14 cellular contexts compared by ENCODE assay signal in the genomic region with DNA sequence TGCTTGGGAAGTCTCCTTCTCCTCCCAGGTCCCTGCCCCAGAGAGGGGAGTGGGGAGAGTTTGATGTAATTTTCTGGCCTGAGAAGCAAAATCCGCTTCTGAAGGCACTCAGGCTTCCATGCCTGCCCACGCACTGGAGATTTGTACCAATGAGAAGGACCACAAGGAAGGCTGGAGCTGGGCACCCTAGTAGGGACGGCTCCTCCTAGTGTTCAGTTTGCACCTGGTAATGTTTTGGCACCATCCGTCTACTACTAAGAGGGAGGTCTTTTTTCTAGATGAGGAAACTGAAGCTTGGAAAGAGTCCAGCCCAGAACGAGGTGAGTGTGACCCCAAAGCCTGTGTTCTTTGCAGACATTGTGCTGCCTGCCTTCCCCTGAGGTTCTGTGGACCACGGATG.
A peak's percentile ranks its signal among the peaks of the same experiment; 100 is the strongest.
DNase-seq lines count a peak whose midpoint lies in the region; TF ChIP-seq lines count a peak whose summit lies in the region.
"Had no signal": no experiment of that assay in that cellular context is flagged by ENCODE, and none has a peak within 500 bp of the region (broad histone marks: within the 10 kb centered on the region; RNA-seq: fewer than 3 reads in every experiment).

No MANE protein-coding gene starts in this region.

- H3K4me3 ChIP-seq in SK-N-SH (ENCODE audit: low read depth in 2 of 2, low read length in 1 of 2) (no peak overlapping the region), neuronal stem cell (ENCODE audit: low read length in 2 of 2) (peak overlapping the region in 1 of 2 donors; percentile 26)
- H3K4me3 ChIP-seq: PC-9 had no signal

- H3K4me1 ChIP-seq in SK-N-SH (ENCODE audit: control insufficient read depth in 1 of 2, insufficient read depth in 2 of 2, low read depth in 1 of 2, low read length in 1 of 2) (no peaks in the 10 kb centered on the region; a peak in 1 of 4 replicates), neuronal stem cell (ENCODE audit: control insufficient read depth in 2 of 2, insufficient read depth in 1 of 2, low read depth in 1 of 2, low read length in 2 of 2) (peaks cover 0 to 2% of the 10 kb centered on the region in 2 donors)

- H3K4me3 Mint-ChIP-seq in chondrocyte (ENCODE audit: unreplicated experiment), result no peak overlapping the region
- H3K4me3 Mint-ChIP-seq: mesothelial cell of epicardium had no signal

- no peak overlapping the region for H3K4ac ChIP-seq in neuronal stem cell (ENCODE audit: low read length)

- H4K91ac ChIP-seq in neuronal stem cell (ENCODE audit: low read depth, low read length, poor library complexity), result no peak overlapping the region

- no peaks in the 10 kb centered on the region for H3K36me3 Mint-ChIP-seq in chondrocyte (ENCODE audit: low read depth)
- H3K36me3 Mint-ChIP-seq: mesothelial cell of epicardium had no signal

- no peak overlapping the region for H3K27ac ChIP-seq in SK-N-SH (ENCODE audit: low read depth in 2 of 2, low read length in 1 of 2)
- H3K27ac ChIP-seq in neuronal stem cell (replicated peaks; ENCODE audit: low read length), result no peak overlapping the region
- H3K27ac ChIP-seq: PC-9 had no signal

- peaks cover 40% of the 10 kb centered on the region; the same call in 1 of the 2 replicates for H3K27me3 ChIP-seq in SK-N-SH (ENCODE audit: insufficient read depth)
- no peaks in the 10 kb centered on the region for H3K27me3 ChIP-seq in neuronal stem cell (ENCODE audit: control insufficient read depth in 3 of 3, insufficient read depth in 3 of 3, low read depth in 1 of 3, low read length in 3 of 3)

- H3K79me2 ChIP-seq in SK-N-SH (ENCODE audit: insufficient read depth), result no peaks in the 10 kb centered on the region

- peak; percentile 1 for DNase-seq in NCI-H1092 treated with DMSO at 0.1 percent for 48 hours (lab: John Stamatoyannopoulos, UW)
- DNase-seq in NCI-H1092 (lab: John Stamatoyannopoulos, UW), result no peak
- peak; percentile 15 for DNase-seq in HuH-7.5 (ENCODE audit: low spot score)
- DNase-seq in SK-N-SH, result no peak
- peak; percentile 17 to 24 for DNase-seq in lung microvascular endothelial cell (ENCODE audit: low read depth in 2 of 2)
- DNase-seq in chondrocyte (ENCODE audit: low spot score), result no peak
- DNase-seq in neuronal stem cell (ENCODE audit: low spot score), result no peak
- no peak for DNase-seq in cortex of kidney (lab: John Stamatoyannopoulos, UW)
- DNase-seq: amniotic stem cell; DMS79; effector memory CD4-positive, alpha-beta T cell; hippocampal formation; PC-9 had no signal

- no peak overlapping the region for H2AK5ac ChIP-seq in neuronal stem cell (ENCODE audit: low read depth, low read length)

- peak; percentile 39 for TF ChIP-seq CTCF in SK-N-SH (IDR thresholded peaks at IDR 0.05)
- TF ChIP-seq CTCF in chondrocyte (IDR thresholded peaks at IDR 0.05), result no peak

- H3K4me2 ChIP-seq in SK-N-SH (no peak overlapping the region), neuronal stem cell (ENCODE audit: insufficient read depth, low read length, poor library complexity, severe bottlenecking) (no peak overlapping the region)
- H3K4me2 ChIP-seq: PC-9 had no signal

- no peak overlapping the region for H2BK5ac ChIP-seq in neuronal stem cell (ENCODE audit: low read length)

- POLR2A ChIA-PET in SK-N-SH (lab: Yijun Ruan, JAX), result no interaction called here

- H3K23ac ChIP-seq in neuronal stem cell (ENCODE audit: low read depth, low read length, poor library complexity), result no peak overlapping the region

- H3K79me1 ChIP-seq in neuronal stem cell (ENCODE audit: low read depth, low read length), result no peaks in the 10 kb centered on the region

- H4K20me1 ChIP-seq in SK-N-SH (ENCODE audit: insufficient read depth), result no peaks in the 10 kb centered on the region

- H3K27me3 Mint-ChIP-seq in chondrocyte (ENCODE audit: low read depth), result peaks cover 28% of the 10 kb centered on the region

- H3K18ac ChIP-seq in neuronal stem cell (ENCODE audit: low read length), result no peak overlapping the region

- no peaks in the 10 kb centered on the region for H3K4me1 Mint-ChIP-seq in chondrocyte (ENCODE audit: low read depth)
- H3K4me1 Mint-ChIP-seq: mesothelial cell of epicardium had no signal

- CTCF ChIA-PET in SK-N-SH (lab: Yijun Ruan, JAX), result interaction anchor here (1.6 kb wide), 1 partner anchor 38 kb away, joined by 3 read pairs; no protein-coding TSS in a partner anchor

- no peak overlapping the region for H4K8ac ChIP-seq in neuronal stem cell (ENCODE audit: low read depth, low read length)

- TF ChIP-seq EP300 in SK-N-SH (IDR thresholded peaks at IDR 0.05; ENCODE audit: borderline replicate concordance in 1 of 2, low read depth in 1 of 2, low read length in 1 of 2), result no peak

- no peak overlapping the region for H2BK12ac ChIP-seq in neuronal stem cell (ENCODE audit: low read length)

- H2AFZ ChIP-seq in SK-N-SH (ENCODE audit: low read depth) (no peak overlapping the region), neuronal stem cell (ENCODE audit: low read length) (no peak overlapping the region)
- H2AFZ ChIP-seq: PC-9 had no signal

- no peaks in the 10 kb centered on the region for H3K9me3 Mint-ChIP-seq in chondrocyte (ENCODE audit: low read depth)
- H3K9me3 Mint-ChIP-seq: mesothelial cell of epicardium had no signal

- H3K9ac ChIP-seq in SK-N-SH (no peak overlapping the region), neuronal stem cell (ENCODE audit: low read depth, low read length, poor library complexity) (no peak overlapping the region)

- no peak overlapping the region for H3K14ac ChIP-seq in neuronal stem cell (ENCODE audit: low read length)

- TF ChIP-seq RAD21 in SK-N-SH (IDR thresholded peaks at IDR 0.05; ENCODE audit: low read length), result no peak

- H3K9me3 ChIP-seq in SK-N-SH (no peaks in the 10 kb centered on the region), neuronal stem cell (replicated peaks in 1 of 2; ENCODE audit: control insufficient read depth in 2 of 2, insufficient read depth in 1 of 2, low read depth in 1 of 2, low read length in 2 of 2) (no peaks in the 10 kb centered on the region)

- H3K36me3 ChIP-seq in SK-N-SH (replicated peaks in 1 of 2; ENCODE audit: control insufficient read depth in 1 of 2, insufficient read depth in 2 of 2, low read length in 1 of 2), result no peaks in the 10 kb centered on the region
- no peaks in the 10 kb centered on the region for H3K36me3 ChIP-seq in neuronal stem cell (replicated peaks in 1 of 2; ENCODE audit: control insufficient read depth in 2 of 2, insufficient read depth in 2 of 2, low read length in 2 of 2)

- no peaks in the 10 kb centered on the region for H3F3A ChIP-seq in SK-N-SH (replicated peaks; ENCODE audit: insufficient read depth)

- no peaks in the 10 kb centered on the region for H3K9me2 ChIP-seq in SK-N-SH

- no peak overlapping the region for H3K27ac Mint-ChIP-seq in chondrocyte (ENCODE audit: unreplicated experiment)
- H3K27ac Mint-ChIP-seq: mesothelial cell of epicardium had no signal

- 11% methylated on average over 3 of the region's 6 CpGs for WGBS in SK-N-SH (ENCODE audit: low lambda C conversion rate)
- no CpG with 5 or more reads among the region's 6 CpGs for WGBS in neuronal stem cell (ENCODE audit: extremely low coverage in 2 of 2, insufficient read length in 2 of 2, insufficient replicate concordance in 1 of 2), 2 donors

- no peak overlapping the region for H2BK120ac ChIP-seq in neuronal stem cell (ENCODE audit: low read depth, low read length)

- no peak overlapping the region for H2BK15ac ChIP-seq in neuronal stem cell (ENCODE audit: low read length)

TF ChIP-seq in SK-N-SH, 30 proteins besides CTCF, POLR2A, EP300 and RAD21 (continues in another document):
- TF ChIP-seq JUND (IDR thresholded peaks at IDR 0.05) (no peak), FOSL2 (IDR thresholded peaks at IDR 0.05; ENCODE audit: borderline replicate concordance, low read depth) (no peak), POLR2AphosphoS5 (IDR thresholded peaks at IDR 0.05; ENCODE audit: low read depth, low read length) (no peak), GATA2 (CRISPR knock-in tag; IDR thresholded peaks at IDR 0.05) (no peak), RFX5 (IDR thresholded peaks at IDR 0.05; ENCODE audit: low read length) (no peak), NFIC (IDR thresholded peaks at IDR 0.05; ENCODE audit: borderline replicate concordance) (no peak), TEAD4 (IDR thresholded peaks at IDR 0.05; ENCODE audit: borderline replicate concordance, insufficient read depth) (no peak)
- TF ChIP-seq, protein P1, sequence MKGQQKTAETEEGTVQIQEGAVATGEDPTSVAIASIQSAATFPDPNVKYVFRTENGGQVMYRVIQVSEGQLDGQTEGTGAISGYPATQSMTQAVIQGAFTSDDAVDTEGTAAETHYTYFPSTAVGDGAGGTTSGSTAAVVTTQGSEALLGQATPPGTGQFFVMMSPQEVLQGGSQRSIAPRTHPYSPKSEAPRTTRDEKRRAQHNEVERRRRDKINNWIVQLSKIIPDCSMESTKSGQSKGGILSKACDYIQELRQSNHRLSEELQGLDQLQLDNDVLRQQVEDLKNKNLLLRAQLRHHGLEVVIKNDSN (IDR thresholded peaks at IDR 0.05; ENCODE audit: borderline replicate concordance, low read depth), result no peak
- TF ChIP-seq, protein P2, sequence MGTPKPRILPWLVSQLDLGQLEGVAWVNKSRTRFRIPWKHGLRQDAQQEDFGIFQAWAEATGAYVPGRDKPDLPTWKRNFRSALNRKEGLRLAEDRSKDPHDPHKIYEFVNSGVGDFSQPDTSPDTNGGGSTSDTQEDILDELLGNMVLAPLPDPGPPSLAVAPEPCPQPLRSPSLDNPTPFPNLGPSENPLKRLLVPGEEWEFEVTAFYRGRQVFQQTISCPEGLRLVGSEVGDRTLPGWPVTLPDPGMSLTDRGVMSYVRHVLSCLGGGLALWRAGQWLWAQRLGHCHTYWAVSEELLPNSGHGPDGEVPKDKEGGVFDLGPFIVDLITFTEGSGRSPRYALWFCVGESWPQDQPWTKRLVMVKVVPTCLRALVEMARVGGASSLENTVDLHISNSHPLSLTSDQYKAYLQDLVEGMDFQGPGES (IDR thresholded peaks at IDR 0.05; ENCODE audit: low read depth, low read length), result no peak
- TF ChIP-seq, protein P3, sequence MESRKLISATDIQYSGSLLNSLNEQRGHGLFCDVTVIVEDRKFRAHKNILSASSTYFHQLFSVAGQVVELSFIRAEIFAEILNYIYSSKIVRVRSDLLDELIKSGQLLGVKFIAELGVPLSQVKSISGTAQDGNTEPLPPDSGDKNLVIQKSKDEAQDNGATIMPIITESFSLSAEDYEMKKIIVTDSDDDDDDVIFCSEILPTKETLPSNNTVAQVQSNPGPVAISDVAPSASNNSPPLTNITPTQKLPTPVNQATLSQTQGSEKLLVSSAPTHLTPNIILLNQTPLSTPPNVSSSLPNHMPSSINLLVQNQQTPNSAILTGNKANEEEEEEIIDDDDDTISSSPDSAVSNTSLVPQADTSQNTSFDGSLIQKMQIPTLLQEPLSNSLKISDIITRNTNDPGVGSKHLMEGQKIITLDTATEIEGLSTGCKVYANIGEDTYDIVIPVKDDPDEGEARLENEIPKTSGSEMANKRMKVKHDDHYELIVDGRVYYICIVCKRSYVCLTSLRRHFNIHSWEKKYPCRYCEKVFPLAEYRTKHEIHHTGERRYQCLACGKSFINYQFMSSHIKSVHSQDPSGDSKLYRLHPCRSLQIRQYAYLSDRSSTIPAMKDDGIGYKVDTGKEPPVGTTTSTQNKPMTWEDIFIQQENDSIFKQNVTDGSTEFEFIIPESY (IDR thresholded peaks at IDR 0.05; ENCODE audit: borderline replicate concordance, low read depth), result no peak

Comparison
In these comparisons a context has a peak if more than half of its experiments do, and no peak if none do; other contexts are left out.
1. DNase-seq: peak in NCI-H1092 treated with DMSO at 0.1 percent for 48 hours (single experiment), HuH-7.5 (single experiment) and lung microvascular endothelial cell (2 of 2); none in NCI-H1092 (single experiment), SK-N-SH (single experiment), chondrocyte (single experiment), neuronal stem cell (single experiment) and cortex of kidney (single experiment).